In the genomic region with DNA sequence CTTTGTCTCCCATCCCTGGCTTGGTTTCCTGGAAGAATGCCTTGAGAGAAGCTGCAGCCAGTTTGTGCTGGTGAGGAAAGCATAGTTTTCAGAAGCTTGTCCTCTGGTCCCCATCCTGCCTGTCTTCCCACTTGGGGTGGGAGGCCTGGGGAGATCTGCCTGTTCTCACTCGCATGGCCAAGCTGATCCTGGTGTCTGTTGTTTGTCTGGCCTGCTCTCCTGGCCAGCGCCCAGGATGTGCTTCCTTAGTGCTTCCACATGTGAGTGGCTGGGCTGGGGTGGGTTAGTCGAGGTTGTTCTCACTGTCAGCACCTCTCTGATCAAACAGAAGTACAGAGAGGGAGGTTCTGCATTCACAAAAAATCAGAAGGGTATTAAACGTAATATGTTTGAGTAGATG, we compare ENCODE assay signal across 2 cellular contexts.
TF ChIP-seq lines count a peak whose summit lies in the region.

No MANE protein-coding gene starts in this region.

TF ChIP-seq in SK-N-SH, 30 proteins besides CTCF, POLR2A, EP300 and RAD21:
- TF ChIP-seq, protein P1, sequence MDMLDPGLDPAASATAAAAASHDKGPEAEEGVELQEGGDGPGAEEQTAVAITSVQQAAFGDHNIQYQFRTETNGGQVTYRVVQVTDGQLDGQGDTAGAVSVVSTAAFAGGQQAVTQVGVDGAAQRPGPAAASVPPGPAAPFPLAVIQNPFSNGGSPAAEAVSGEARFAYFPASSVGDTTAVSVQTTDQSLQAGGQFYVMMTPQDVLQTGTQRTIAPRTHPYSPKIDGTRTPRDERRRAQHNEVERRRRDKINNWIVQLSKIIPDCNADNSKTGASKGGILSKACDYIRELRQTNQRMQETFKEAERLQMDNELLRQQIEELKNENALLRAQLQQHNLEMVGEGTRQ (IDR thresholded peaks at IDR 0.05; ENCODE audit: borderline replicate concordance, low read depth, low read length): no peak
- TF ChIP-seq EZH2phosphoT487 (IDR thresholded peaks at IDR 0.05; ENCODE audit: borderline replicate concordance, low read depth): no peak
- TF ChIP-seq, protein P2, sequence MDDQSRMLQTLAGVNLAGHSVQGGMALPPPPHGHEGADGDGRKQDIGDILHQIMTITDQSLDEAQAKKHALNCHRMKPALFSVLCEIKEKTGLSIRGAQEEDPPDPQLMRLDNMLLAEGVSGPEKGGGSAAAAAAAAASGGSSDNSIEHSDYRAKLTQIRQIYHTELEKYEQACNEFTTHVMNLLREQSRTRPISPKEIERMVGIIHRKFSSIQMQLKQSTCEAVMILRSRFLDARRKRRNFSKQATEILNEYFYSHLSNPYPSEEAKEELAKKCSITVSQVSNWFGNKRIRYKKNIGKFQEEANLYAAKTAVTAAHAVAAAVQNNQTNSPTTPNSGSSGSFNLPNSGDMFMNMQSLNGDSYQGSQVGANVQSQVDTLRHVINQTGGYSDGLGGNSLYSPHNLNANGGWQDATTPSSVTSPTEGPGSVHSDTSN (IDR thresholded peaks at IDR 0.05): no peak
- TF ChIP-seq GATA2 (CRISPR knock-in tag; IDR thresholded peaks at IDR 0.05): no peak
- TF ChIP-seq NRF1 (IDR thresholded peaks at IDR 0.05; ENCODE audit: low read depth, low read length): no peak
- TF ChIP-seq, protein P3, sequence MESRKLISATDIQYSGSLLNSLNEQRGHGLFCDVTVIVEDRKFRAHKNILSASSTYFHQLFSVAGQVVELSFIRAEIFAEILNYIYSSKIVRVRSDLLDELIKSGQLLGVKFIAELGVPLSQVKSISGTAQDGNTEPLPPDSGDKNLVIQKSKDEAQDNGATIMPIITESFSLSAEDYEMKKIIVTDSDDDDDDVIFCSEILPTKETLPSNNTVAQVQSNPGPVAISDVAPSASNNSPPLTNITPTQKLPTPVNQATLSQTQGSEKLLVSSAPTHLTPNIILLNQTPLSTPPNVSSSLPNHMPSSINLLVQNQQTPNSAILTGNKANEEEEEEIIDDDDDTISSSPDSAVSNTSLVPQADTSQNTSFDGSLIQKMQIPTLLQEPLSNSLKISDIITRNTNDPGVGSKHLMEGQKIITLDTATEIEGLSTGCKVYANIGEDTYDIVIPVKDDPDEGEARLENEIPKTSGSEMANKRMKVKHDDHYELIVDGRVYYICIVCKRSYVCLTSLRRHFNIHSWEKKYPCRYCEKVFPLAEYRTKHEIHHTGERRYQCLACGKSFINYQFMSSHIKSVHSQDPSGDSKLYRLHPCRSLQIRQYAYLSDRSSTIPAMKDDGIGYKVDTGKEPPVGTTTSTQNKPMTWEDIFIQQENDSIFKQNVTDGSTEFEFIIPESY (IDR thresholded peaks at IDR 0.05; ENCODE audit: borderline replicate concordance, low read depth): no peak
- no peak for TF ChIP-seq RXRA (IDR thresholded peaks at IDR 0.05; ENCODE audit: borderline replicate concordance, low read depth)
- TF ChIP-seq, protein P4, sequence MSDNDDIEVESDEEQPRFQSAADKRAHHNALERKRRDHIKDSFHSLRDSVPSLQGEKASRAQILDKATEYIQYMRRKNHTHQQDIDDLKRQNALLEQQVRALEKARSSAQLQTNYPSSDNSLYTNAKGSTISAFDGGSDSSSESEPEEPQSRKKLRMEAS (IDR thresholded peaks at IDR 0.05; ENCODE audit: low read depth): no peak
- no peak for TF ChIP-seq TAF1 (IDR thresholded peaks at IDR 0.05; ENCODE audit: borderline replicate concordance, low read depth, low read length)
- no peak for TF ChIP-seq NFIC (IDR thresholded peaks at IDR 0.05; ENCODE audit: borderline replicate concordance)
- no peak for TF ChIP-seq FOXJ3 (CRISPR knock-in tag; IDR thresholded peaks at IDR 0.05)

TF ChIP-seq in SK-N-SH treated with all-trans-retinoic acid at 6 μM for 48 hours, 23 proteins besides CTCF, POLR2A, EP300 and RAD21 (continued from another document):
- TF ChIP-seq, protein P5, sequence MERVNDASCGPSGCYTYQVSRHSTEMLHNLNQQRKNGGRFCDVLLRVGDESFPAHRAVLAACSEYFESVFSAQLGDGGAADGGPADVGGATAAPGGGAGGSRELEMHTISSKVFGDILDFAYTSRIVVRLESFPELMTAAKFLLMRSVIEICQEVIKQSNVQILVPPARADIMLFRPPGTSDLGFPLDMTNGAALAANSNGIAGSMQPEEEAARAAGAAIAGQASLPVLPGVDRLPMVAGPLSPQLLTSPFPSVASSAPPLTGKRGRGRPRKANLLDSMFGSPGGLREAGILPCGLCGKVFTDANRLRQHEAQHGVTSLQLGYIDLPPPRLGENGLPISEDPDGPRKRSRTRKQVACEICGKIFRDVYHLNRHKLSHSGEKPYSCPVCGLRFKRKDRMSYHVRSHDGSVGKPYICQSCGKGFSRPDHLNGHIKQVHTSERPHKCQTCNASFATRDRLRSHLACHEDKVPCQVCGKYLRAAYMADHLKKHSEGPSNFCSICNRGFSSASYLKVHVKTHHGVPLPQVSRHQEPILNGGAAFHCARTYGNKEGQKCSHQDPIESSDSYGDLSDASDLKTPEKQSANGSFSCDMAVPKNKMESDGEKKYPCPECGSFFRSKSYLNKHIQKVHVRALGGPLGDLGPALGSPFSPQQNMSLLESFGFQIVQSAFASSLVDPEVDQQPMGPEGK (CRISPR knock-in tag; IDR thresholded peaks at IDR 0.05; ENCODE audit: borderline replicate concordance): no peak
- TF ChIP-seq ISL1 (CRISPR knock-in tag; IDR thresholded peaks at IDR 0.05): no peak
- TF ChIP-seq, protein P6, sequence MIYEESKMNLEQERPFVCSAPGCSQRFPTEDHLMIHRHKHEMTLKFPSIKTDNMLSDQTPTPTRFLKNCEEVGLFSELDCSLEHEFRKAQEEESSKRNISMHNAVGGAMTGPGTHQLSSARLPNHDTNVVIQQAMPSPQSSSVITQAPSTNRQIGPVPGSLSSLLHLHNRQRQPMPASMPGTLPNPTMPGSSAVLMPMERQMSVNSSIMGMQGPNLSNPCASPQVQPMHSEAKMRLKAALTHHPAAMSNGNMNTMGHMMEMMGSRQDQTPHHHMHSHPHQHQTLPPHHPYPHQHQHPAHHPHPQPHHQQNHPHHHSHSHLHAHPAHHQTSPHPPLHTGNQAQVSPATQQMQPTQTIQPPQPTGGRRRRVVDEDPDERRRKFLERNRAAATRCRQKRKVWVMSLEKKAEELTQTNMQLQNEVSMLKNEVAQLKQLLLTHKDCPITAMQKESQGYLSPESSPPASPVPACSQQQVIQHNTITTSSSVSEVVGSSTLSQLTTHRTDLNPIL (CRISPR knock-in tag; IDR thresholded peaks at IDR 0.05; ENCODE audit: low read depth): no peak
- no peak for TF ChIP-seq CSDC2 (CRISPR knock-in tag; IDR thresholded peaks at IDR 0.05)
- no peak for TF ChIP-seq RARB (CRISPR knock-in tag; IDR thresholded peaks at IDR 0.05)
- TF ChIP-seq ZNF565 (CRISPR knock-in tag; conservative IDR thresholded peaks at IDR 0.05; ENCODE audit: low read depth): no peak
- no peak for TF ChIP-seq ZFP3 (CRISPR knock-in tag; IDR thresholded peaks at IDR 0.05)
- TF ChIP-seq, protein P7, sequence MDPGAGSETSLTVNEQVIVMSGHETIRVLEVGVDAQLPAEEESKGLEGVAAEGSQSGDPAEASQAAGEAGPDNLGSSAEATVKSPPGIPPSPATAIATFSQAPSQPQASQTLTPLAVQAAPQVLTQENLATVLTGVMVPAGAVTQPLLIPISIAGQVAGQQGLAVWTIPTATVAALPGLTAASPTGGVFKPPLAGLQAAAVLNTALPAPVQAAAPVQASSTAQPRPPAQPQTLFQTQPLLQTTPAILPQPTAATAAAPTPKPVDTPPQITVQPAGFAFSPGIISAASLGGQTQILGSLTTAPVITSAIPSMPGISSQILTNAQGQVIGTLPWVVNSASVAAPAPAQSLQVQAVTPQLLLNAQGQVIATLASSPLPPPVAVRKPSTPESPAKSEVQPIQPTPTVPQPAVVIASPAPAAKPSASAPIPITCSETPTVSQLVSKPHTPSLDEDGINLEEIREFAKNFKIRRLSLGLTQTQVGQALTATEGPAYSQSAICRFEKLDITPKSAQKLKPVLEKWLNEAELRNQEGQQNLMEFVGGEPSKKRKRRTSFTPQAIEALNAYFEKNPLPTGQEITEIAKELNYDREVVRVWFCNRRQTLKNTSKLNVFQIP (CRISPR knock-in tag; IDR thresholded peaks at IDR 0.05; ENCODE audit: borderline replicate concordance, low read depth): no peak
- TF ChIP-seq TOX (CRISPR knock-in tag; IDR thresholded peaks at IDR 0.05; ENCODE audit: borderline replicate concordance): no peak
- no peak for TF ChIP-seq GLIS3 (CRISPR knock-in tag; IDR thresholded peaks at IDR 0.05)
